ENCODE assay signal across 1 cellular context in the genomic region with DNA sequence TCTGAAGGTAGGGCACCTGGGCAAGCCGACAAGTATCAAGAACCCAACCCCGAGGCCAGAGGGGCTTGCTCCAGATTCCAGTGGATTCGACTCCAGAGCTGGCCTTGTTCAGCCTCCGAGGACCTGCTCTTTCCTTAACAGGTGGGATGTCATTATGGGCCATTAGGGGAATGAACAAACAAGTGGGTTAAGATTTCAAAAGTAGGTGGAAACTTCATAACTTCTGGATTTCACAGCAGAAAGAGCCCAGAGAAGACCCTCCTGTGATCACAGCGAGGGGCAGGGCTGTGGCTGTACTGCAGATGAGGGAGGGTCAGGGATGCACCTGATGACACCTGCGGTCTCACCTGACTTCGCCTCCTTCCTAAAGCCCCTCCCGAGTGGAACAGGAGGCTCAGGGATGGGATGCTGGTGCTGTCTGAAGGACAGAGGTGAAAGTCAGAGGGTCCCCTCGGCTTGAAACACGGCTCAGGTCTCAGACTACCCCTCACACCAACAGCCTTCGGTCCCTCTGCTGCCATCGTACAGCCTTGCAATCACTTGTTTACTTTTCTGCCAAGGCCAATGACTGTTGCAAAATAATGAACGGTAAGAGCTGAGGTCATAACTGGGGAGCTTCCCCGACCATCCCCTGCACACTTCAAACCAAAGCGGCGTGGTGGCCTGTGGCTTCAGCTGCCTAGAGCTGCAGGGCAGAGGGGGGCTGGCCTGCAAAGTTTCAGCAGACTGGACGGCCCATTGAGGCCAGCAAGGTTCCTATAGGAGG.
TF ChIP-seq lines count a peak whose summit lies in the region.

No MANE protein-coding gene starts in this region.

TF ChIP-seq in HepG2, 621 proteins besides CTCF, POLR2A, EP300 and RAD21 (continued from another document and continues in another):
- TF ChIP-seq, protein P1, sequence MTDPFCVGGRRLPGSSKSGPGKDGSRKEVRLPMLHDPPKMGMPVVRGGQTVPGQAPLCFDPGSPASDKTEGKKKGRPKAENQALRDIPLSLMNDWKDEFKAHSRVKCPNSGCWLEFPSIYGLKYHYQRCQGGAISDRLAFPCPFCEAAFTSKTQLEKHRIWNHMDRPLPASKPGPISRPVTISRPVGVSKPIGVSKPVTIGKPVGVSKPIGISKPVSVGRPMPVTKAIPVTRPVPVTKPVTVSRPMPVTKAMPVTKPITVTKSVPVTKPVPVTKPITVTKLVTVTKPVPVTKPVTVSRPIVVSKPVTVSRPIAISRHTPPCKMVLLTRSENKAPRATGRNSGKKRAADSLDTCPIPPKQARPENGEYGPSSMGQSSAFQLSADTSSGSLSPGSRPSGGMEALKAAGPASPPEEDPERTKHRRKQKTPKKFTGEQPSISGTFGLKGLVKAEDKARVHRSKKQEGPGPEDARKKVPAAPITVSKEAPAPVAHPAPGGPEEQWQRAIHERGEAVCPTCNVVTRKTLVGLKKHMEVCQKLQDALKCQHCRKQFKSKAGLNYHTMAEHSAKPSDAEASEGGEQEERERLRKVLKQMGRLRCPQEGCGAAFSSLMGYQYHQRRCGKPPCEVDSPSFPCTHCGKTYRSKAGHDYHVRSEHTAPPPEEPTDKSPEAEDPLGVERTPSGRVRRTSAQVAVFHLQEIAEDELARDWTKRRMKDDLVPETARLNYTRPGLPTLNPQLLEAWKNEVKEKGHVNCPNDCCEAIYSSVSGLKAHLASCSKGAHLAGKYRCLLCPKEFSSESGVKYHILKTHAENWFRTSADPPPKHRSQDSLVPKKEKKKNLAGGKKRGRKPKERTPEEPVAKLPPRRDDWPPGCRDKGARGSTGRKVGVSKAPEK (CRISPR knock-in tag; IDR thresholded peaks at IDR 0.05; ENCODE audit: borderline replicate concordance): no peak
- no peak for TF ChIP-seq NBN (conservative IDR thresholded peaks at IDR 0.05)
- no peak for TF ChIP-seq NONO (IDR thresholded peaks at IDR 0.05)
- TF ChIP-seq NONO (CRISPR knock-in tag; conservative IDR thresholded peaks at IDR 0.05): peak; percentile 76
- TF ChIP-seq NR2F6 (IDR thresholded peaks at IDR 0.05): peak; percentile 61
- TF ChIP-seq NR2F6 (CRISPR knock-in tag; IDR thresholded peaks at IDR 0.05): peak; percentile 89
- TF ChIP-seq, protein P2, sequence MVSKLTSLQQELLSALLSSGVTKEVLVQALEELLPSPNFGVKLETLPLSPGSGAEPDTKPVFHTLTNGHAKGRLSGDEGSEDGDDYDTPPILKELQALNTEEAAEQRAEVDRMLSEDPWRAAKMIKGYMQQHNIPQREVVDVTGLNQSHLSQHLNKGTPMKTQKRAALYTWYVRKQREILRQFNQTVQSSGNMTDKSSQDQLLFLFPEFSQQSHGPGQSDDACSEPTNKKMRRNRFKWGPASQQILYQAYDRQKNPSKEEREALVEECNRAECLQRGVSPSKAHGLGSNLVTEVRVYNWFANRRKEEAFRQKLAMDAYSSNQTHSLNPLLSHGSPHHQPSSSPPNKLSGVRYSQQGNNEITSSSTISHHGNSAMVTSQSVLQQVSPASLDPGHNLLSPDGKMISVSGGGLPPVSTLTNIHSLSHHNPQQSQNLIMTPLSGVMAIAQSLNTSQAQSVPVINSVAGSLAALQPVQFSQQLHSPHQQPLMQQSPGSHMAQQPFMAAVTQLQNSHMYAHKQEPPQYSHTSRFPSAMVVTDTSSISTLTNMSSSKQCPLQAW (CRISPR knock-in tag; IDR thresholded peaks at IDR 0.05): no peak
- TF ChIP-seq ZNF101 (CRISPR knock-in tag; IDR thresholded peaks at IDR 0.05; ENCODE audit: borderline replicate concordance, low read depth): no peak
- no peak for TF ChIP-seq ZNF180 (CRISPR knock-in tag; IDR thresholded peaks at IDR 0.05; ENCODE audit: borderline replicate concordance, low read depth)
- TF ChIP-seq, protein P3, sequence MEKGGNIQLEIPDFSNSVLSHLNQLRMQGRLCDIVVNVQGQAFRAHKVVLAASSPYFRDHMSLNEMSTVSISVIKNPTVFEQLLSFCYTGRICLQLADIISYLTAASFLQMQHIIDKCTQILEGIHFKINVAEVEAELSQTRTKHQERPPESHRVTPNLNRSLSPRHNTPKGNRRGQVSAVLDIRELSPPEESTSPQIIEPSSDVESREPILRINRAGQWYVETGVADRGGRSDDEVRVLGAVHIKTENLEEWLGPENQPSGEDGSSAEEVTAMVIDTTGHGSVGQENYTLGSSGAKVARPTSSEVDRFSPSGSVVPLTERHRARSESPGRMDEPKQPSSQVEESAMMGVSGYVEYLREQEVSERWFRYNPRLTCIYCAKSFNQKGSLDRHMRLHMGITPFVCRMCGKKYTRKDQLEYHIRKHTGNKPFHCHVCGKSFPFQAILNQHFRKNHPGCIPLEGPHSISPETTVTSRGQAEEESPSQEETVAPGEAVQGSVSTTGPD (CRISPR knock-in tag; IDR thresholded peaks at IDR 0.05): peak; percentile 80
- peak; percentile 62; the same call in 1 of the 2 replicates for TF ChIP-seq HHEX (CRISPR knock-in tag; IDR thresholded peaks at IDR 0.05)
- TF ChIP-seq ZNF839 (CRISPR knock-in tag; IDR thresholded peaks at IDR 0.05; ENCODE audit: borderline replicate concordance): no peak
- TF ChIP-seq, protein P4, sequence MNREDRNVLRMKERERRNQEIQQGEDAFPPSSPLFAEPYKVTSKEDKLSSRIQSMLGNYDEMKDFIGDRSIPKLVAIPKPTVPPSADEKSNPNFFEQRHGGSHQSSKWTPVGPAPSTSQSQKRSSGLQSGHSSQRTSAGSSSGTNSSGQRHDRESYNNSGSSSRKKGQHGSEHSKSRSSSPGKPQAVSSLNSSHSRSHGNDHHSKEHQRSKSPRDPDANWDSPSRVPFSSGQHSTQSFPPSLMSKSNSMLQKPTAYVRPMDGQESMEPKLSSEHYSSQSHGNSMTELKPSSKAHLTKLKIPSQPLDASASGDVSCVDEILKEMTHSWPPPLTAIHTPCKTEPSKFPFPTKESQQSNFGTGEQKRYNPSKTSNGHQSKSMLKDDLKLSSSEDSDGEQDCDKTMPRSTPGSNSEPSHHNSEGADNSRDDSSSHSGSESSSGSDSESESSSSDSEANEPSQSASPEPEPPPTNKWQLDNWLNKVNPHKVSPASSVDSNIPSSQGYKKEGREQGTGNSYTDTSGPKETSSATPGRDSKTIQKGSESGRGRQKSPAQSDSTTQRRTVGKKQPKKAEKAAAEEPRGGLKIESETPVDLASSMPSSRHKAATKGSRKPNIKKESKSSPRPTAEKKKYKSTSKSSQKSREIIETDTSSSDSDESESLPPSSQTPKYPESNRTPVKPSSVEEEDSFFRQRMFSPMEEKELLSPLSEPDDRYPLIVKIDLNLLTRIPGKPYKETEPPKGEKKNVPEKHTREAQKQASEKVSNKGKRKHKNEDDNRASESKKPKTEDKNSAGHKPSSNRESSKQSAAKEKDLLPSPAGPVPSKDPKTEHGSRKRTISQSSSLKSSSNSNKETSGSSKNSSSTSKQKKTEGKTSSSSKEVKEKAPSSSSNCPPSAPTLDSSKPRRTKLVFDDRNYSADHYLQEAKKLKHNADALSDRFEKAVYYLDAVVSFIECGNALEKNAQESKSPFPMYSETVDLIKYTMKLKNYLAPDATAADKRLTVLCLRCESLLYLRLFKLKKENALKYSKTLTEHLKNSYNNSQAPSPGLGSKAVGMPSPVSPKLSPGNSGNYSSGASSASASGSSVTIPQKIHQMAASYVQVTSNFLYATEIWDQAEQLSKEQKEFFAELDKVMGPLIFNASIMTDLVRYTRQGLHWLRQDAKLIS (CRISPR knock-in tag; IDR thresholded peaks at IDR 0.05): no peak
- TF ChIP-seq ZNF17 (CRISPR knock-in tag; IDR thresholded peaks at IDR 0.05): no peak
- peak; percentile 48; the same call in 1 of the 2 replicates for TF ChIP-seq ZNF816 (CRISPR knock-in tag; IDR thresholded peaks at IDR 0.05; ENCODE audit: borderline replicate concordance)
- TF ChIP-seq ZNF713 (CRISPR knock-in tag; IDR thresholded peaks at IDR 0.05): no peak
- TF ChIP-seq ZFP36L2 (CRISPR knock-in tag; IDR thresholded peaks at IDR 0.05): no peak
- TF ChIP-seq ZNF792 (CRISPR knock-in tag; IDR thresholded peaks at IDR 0.05): peak; percentile 84; the same call in 1 of the 2 replicates
- TF ChIP-seq RNF2 (conservative IDR thresholded peaks at IDR 0.05; ENCODE audit: low read depth): no peak
- TF ChIP-seq, protein P5, sequence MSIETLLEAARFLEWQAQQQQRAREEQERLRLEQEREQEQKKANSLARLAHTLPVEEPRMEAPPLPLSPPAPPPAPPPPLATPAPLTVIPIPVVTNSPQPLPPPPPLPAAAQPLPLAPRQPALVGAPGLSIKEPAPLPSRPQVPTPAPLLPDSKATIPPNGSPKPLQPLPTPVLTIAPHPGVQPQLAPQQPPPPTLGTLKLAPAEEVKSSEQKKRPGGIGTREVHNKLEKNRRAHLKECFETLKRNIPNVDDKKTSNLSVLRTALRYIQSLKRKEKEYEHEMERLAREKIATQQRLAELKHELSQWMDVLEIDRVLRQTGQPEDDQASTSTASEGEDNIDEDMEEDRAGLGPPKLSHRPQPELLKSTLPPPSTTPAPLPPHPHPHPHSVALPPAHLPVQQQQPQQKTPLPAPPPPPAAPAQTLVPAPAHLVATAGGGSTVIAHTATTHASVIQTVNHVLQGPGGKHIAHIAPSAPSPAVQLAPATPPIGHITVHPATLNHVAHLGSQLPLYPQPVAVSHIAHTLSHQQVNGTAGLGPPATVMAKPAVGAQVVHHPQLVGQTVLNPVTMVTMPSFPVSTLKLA (IDR thresholded peaks at IDR 0.05): 0 out of 2 replicates have a peak, but pooled peaks have one; percentile 32
- TF ChIP-seq ZNF720 (CRISPR knock-in tag; IDR thresholded peaks at IDR 0.05): no peak
- no peak for TF ChIP-seq ZNF724P (CRISPR knock-in tag; IDR thresholded peaks at IDR 0.05; ENCODE audit: borderline replicate concordance)
- TF ChIP-seq NFIC (IDR thresholded peaks at IDR 0.05; ENCODE audit: low read length): no peak
- 0 out of 2 replicates have a peak, but pooled peaks have one; percentile 21 for TF ChIP-seq RFX5 (IDR thresholded peaks at IDR 0.05; ENCODE audit: low read depth, low read length)
- TF ChIP-seq, protein P6, sequence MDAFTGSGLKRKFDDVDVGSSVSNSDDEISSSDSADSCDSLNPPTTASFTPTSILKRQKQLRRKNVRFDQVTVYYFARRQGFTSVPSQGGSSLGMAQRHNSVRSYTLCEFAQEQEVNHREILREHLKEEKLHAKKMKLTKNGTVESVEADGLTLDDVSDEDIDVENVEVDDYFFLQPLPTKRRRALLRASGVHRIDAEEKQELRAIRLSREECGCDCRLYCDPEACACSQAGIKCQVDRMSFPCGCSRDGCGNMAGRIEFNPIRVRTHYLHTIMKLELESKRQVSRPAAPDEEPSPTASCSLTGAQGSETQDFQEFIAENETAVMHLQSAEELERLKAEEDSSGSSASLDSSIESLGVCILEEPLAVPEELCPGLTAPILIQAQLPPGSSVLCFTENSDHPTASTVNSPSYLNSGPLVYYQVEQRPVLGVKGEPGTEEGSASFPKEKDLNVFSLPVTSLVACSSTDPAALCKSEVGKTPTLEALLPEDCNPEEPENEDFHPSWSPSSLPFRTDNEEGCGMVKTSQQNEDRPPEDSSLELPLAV (CRISPR knock-in tag; conservative IDR thresholded peaks at IDR 0.05; ENCODE audit: low read depth): no peak
- TF ChIP-seq ZNF484 (CRISPR knock-in tag; IDR thresholded peaks at IDR 0.05; ENCODE audit: borderline replicate concordance, low read depth): no peak
- no peak for TF ChIP-seq ZNF468 (CRISPR knock-in tag; IDR thresholded peaks at IDR 0.05)
- TF ChIP-seq ZNF777 (CRISPR knock-in tag; IDR thresholded peaks at IDR 0.05): no peak
- TF ChIP-seq, protein P7, sequence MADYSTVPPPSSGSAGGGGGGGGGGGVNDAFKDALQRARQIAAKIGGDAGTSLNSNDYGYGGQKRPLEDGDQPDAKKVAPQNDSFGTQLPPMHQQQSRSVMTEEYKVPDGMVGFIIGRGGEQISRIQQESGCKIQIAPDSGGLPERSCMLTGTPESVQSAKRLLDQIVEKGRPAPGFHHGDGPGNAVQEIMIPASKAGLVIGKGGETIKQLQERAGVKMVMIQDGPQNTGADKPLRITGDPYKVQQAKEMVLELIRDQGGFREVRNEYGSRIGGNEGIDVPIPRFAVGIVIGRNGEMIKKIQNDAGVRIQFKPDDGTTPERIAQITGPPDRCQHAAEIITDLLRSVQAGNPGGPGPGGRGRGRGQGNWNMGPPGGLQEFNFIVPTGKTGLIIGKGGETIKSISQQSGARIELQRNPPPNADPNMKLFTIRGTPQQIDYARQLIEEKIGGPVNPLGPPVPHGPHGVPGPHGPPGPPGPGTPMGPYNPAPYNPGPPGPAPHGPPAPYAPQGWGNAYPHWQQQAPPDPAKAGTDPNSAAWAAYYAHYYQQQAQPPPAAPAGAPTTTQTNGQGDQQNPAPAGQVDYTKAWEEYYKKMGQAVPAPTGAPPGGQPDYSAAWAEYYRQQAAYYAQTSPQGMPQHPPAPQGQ (CRISPR knock-in tag; IDR thresholded peaks at IDR 0.05; ENCODE audit: borderline replicate concordance): no peak
- TF ChIP-seq, protein P8, sequence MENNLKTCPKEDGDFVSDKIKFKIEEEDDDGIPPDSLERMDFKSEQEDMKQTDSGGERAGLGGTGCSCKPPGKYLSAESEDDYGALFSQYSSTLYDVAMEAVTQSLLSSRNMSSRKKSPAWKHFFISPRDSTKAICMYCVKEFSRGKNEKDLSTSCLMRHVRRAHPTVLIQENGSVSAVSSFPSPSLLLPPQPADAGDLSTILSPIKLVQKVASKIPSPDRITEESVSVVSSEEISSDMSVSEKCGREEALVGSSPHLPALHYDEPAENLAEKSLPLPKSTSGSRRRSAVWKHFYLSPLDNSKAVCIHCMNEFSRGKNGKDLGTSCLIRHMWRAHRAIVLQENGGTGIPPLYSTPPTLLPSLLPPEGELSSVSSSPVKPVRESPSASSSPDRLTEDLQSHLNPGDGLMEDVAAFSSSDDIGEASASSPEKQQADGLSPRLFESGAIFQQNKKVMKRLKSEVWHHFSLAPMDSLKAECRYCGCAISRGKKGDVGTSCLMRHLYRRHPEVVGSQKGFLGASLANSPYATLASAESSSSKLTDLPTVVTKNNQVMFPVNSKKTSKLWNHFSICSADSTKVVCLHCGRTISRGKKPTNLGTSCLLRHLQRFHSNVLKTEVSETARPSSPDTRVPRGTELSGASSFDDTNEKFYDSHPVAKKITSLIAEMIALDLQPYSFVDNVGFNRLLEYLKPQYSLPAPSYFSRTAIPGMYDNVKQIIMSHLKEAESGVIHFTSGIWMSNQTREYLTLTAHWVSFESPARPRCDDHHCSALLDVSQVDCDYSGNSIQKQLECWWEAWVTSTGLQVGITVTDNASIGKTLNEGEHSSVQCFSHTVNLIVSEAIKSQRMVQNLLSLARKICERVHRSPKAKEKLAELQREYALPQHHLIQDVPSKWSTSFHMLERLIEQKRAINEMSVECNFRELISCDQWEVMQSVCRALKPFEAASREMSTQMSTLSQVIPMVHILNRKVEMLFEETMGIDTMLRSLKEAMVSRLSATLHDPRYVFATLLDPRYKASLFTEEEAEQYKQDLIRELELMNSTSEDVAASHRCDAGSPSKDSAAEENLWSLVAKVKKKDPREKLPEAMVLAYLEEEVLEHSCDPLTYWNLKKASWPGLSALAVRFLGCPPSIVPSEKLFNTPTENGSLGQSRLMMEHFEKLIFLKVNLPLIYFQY (CRISPR knock-in tag; IDR thresholded peaks at IDR 0.05; ENCODE audit: borderline replicate concordance): peak; percentile 15; the same call in 1 of the 2 replicates
- no peak for TF ChIP-seq SNRNP70 (IDR thresholded peaks at IDR 0.05; ENCODE audit: low read depth, low read length)
- TF ChIP-seq, protein P9, sequence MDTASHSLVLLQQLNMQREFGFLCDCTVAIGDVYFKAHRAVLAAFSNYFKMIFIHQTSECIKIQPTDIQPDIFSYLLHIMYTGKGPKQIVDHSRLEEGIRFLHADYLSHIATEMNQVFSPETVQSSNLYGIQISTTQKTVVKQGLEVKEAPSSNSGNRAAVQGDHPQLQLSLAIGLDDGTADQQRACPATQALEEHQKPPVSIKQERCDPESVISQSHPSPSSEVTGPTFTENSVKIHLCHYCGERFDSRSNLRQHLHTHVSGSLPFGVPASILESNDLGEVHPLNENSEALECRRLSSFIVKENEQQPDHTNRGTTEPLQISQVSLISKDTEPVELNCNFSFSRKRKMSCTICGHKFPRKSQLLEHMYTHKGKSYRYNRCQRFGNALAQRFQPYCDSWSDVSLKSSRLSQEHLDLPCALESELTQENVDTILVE (CRISPR knock-in tag; IDR thresholded peaks at IDR 0.05): peak; percentile 68; the same call in 1 of the 2 replicates
- no peak for TF ChIP-seq BRD4 (CRISPR knock-in tag; IDR thresholded peaks at IDR 0.05)
- no peak for TF ChIP-seq ONECUT2 (CRISPR knock-in tag; IDR thresholded peaks at IDR 0.05)
- TF ChIP-seq ZNF451 (CRISPR knock-in tag; IDR thresholded peaks at IDR 0.05): no peak
- TF ChIP-seq ZNF614 (CRISPR knock-in tag; IDR thresholded peaks at IDR 0.05; ENCODE audit: borderline replicate concordance): peak; percentile 70; the same call in 1 of the 2 replicates
